In the genomic region with DNA sequence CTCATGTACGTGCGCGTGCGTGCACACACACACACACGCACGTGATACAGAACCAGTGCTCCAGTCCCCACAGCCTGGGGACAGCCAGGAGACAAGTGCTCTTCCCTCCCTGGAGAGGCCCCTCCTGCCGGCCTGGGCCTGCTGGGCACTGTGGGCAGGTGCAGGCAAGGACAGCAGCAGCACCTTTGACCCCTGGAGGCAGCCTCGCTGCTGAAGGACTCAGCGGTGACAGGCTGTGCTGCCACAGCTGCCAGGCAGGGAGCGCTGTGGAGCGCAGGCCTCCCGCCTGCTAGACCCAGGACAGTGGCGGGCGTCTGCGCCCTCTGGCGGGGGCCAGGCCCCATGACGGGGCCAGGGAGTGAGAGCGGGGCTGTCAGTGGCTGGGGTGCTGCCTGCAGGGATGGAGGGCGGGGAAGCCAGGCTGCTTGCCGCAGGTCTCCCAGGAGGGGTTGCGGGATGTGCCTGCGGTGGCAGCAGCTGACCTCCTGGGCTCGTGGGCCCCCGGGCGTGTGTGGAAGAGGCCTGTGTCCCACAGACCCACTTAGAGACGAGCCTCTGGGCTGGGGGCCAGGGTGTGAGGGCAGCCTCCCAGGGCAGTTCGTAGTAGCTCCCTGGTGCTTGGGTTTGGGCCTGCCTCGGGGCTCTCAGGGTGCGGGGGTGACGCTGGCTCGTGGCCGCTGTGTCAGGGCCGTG, we compare ENCODE assay signal across 8 cellular contexts.
DNase-seq lines count a peak whose midpoint lies in the region; ATAC-seq, FAIRE-seq and TF ChIP-seq lines count a peak whose summit lies in the region.

No MANE protein-coding gene starts in this region.

- no peaks in the 10 kb centered on the region for H3K4me1 ChIP-seq in GM12878 (ENCODE audit: control insufficient read depth, insufficient read depth, low read length)

- peak; percentile 76 for FAIRE-seq in GM12878 (lab: Jason Lieb, UNC)

- TF ChIP-seq CTCF in GM12874 (IDR thresholded peaks at IDR 0.05; ENCODE audit: insufficient read depth, low read depth, low read length): peak; percentile 100
- peak; percentile 100; a peak in 5 of 6 replicates for TF ChIP-seq CTCF in GM12878 (IDR thresholded peaks at IDR 0.05 in 2 of 3, conservative IDR thresholded peaks at IDR 0.05 in 1 of 3; ENCODE audit: control insufficient read depth in 2 of 3, extremely low read depth in 1 of 3, insufficient read depth in 1 of 3, low read depth in 3 of 3, low read length in 3 of 3)

- CTCF ChIA-PET in GM12878 (lab: Yijun Ruan, JAX): interaction anchor here (0.6 to 3.5 kb wide), 9 partner anchors 12 to 1473 kb away, joined by 3 to 22 read pairs (median 3); partner anchors contain the start of gene CEP131

- RAD21 ChIA-PET in GM12878 (lab: Charles Lee; ENCODE audit: unreplicated experiment): interaction anchor here (0.6 to 1.2 kb wide), 3 partner anchors 73 to 84 kb away, joined by 3 to 4 read pairs (median 3); no protein-coding TSS in a partner anchor

- TF ChIP-seq POLR2A in GM12878 (IDR thresholded peaks at IDR 0.05; ENCODE audit: low read depth, low read length): no peak

- H3K4me3 ChIP-seq in GM12878: no peak overlapping the region

- H3K9ac ChIP-seq in GM12878 (ENCODE audit: control insufficient read depth, insufficient read depth, low read length): no peak overlapping the region

- H2AFZ ChIP-seq in GM12878 (ENCODE audit: control insufficient read depth, low read depth, low read length): no peak overlapping the region

- ATAC-seq in HG02678 (IDR thresholded peaks at IDR 0.05; ENCODE audit: unreplicated experiment) (peak; percentile 76), GM12878 (peak; percentile 99), HG02938 (IDR thresholded peaks at IDR 0.05; ENCODE audit: unreplicated experiment) (no peak)

- no peaks in the 10 kb centered on the region for H3K36me3 ChIP-seq in GM12878 (ENCODE audit: control insufficient read depth in 2 of 2, insufficient read depth in 2 of 2, low read length in 1 of 2)

- H4K20me1 ChIP-seq in GM12878 (ENCODE audit: control insufficient read depth, insufficient read depth): no peaks in the 10 kb centered on the region

- intact Hi-C loops in GM12878 (cut with micrococcal nuclease; ENCODE audit: unreplicated experiment): loop anchor here (1.0 to 5.0 kb wide), 4 partner anchors 77 to 381 kb away; no protein-coding TSS in a partner anchor

- H3K79me2 ChIP-seq in GM12878 (ENCODE audit: control insufficient read depth, insufficient read depth, low read length): no peaks in the 10 kb centered on the region

- no peak overlapping the region for H3K4me2 ChIP-seq in GM12878 (ENCODE audit: control insufficient read depth, insufficient read depth)

- in situ Hi-C loops in GM12878 (cut with MboI): no loop called here

- TF ChIP-seq EP300 in GM12878 (IDR thresholded peaks at IDR 0.05; ENCODE audit: borderline replicate concordance in 1 of 2, control insufficient read depth in 1 of 2, low read depth in 2 of 2, low read length in 2 of 2): no peak

- no peaks in the 10 kb centered on the region for H3K9me3 ChIP-seq in GM12878 (replicated peaks; ENCODE audit: control insufficient read depth, insufficient read depth, low read length)

- no TSS peak for BruUV-seq in GM12878 (replicated peaks; lab: Mats Ljungman, UMichigan)

- WGBS in GM12878 (ENCODE audit: insufficient coverage, insufficient replicate concordance, low lambda C conversion rate, missing lambda C conversion rate): 27% methylated on average over 32 of the region's 33 CpGs

- DNase-seq in NCI-H2081 (lab: John Stamatoyannopoulos, UW): peak; percentile 79 to 83
- peak; percentile 87 for DNase-seq in UCSD-AML1 (lab: John Stamatoyannopoulos, UW; ENCODE audit: unreplicated experiment)
- peak; percentile 13 for DNase-seq in GM12878 (ENCODE audit: low read depth, low spot score)
- peak; percentile 57 for DNase-seq in iPS DF 19.7 (ENCODE audit: low read depth, low spot score)
- DNase-seq in stimulated activated CD4-positive, alpha-beta T cell treated with anti-CD3 and anti-CD28 coated beads, Interleukin-12 subunit alpha, Interleukin-12 subunit beta, amount 100 ng/mL, for 24 hours (ENCODE audit: low read depth in 2 of 2): peak; percentile 74 to 81

- TF ChIP-seq RAD21 in GM12878 (IDR thresholded peaks at IDR 0.05; ENCODE audit: insufficient read depth, low read depth, low read length): peak; percentile 83

- no peak overlapping the region for H3K27ac ChIP-seq in GM12878 (ENCODE audit: control insufficient read depth, insufficient read depth)

- SMC1A ChIA-PET in GM12878 (lab: Charles Lee; ENCODE audit: uncharacterized antibody, unreplicated experiment): interaction anchor here (1.2 kb wide), 1 partner anchor 79 kb away, joined by 3 read pairs; no protein-coding TSS in a partner anchor

- POLR2A ChIA-PET in GM12878 (lab: Charles Lee): no interaction called here

- no peaks in the 10 kb centered on the region; a peak in 2 of 4 replicates for H3K27me3 ChIP-seq in GM12878 (replicated peaks in 1 of 2; ENCODE audit: control insufficient read depth in 2 of 2, insufficient read depth in 2 of 2, low read length in 1 of 2)

TF ChIP-seq in GM12878, 131 proteins besides CTCF, POLR2A, EP300 and RAD21 (continues in another document):
- peak; percentile 63 for TF ChIP-seq DPF2 (IDR thresholded peaks at IDR 0.05)
- 0 out of 2 replicates have a peak, but pooled peaks have one; percentile 54 for TF ChIP-seq TCF3 (IDR thresholded peaks at IDR 0.05; ENCODE audit: borderline replicate concordance, insufficient read depth, low read depth, low read length)
- TF ChIP-seq KLF5 (IDR thresholded peaks at IDR 0.05; ENCODE audit: partially characterized antibody): peak; percentile 43
- TF ChIP-seq SREBF2 (IDR thresholded peaks at IDR 0.05; ENCODE audit: low read length): no peak
- TF ChIP-seq FOXM1 (IDR thresholded peaks at IDR 0.05; ENCODE audit: low read depth, low read length): no peak
- TF ChIP-seq TCF12 (IDR thresholded peaks at IDR 0.05; ENCODE audit: low read depth, low read length): peak; percentile 77; the same call in 1 of the 2 replicates
- TF ChIP-seq NR2C1 (IDR thresholded peaks at IDR 0.05): peak; percentile 74
- TF ChIP-seq NR2F1 (conservative IDR thresholded peaks at IDR 0.05): peak; percentile 98
- peak; percentile 93; the same call in 1 of the 2 replicates for TF ChIP-seq RB1 (IDR thresholded peaks at IDR 0.05; ENCODE audit: borderline replicate concordance)
- 0 out of 2 replicates have a peak, but pooled peaks have one; percentile 68 for TF ChIP-seq PAX5 (IDR thresholded peaks at IDR 0.05; ENCODE audit: borderline replicate concordance, low read depth, low read length)
- TF ChIP-seq, protein P1, sequence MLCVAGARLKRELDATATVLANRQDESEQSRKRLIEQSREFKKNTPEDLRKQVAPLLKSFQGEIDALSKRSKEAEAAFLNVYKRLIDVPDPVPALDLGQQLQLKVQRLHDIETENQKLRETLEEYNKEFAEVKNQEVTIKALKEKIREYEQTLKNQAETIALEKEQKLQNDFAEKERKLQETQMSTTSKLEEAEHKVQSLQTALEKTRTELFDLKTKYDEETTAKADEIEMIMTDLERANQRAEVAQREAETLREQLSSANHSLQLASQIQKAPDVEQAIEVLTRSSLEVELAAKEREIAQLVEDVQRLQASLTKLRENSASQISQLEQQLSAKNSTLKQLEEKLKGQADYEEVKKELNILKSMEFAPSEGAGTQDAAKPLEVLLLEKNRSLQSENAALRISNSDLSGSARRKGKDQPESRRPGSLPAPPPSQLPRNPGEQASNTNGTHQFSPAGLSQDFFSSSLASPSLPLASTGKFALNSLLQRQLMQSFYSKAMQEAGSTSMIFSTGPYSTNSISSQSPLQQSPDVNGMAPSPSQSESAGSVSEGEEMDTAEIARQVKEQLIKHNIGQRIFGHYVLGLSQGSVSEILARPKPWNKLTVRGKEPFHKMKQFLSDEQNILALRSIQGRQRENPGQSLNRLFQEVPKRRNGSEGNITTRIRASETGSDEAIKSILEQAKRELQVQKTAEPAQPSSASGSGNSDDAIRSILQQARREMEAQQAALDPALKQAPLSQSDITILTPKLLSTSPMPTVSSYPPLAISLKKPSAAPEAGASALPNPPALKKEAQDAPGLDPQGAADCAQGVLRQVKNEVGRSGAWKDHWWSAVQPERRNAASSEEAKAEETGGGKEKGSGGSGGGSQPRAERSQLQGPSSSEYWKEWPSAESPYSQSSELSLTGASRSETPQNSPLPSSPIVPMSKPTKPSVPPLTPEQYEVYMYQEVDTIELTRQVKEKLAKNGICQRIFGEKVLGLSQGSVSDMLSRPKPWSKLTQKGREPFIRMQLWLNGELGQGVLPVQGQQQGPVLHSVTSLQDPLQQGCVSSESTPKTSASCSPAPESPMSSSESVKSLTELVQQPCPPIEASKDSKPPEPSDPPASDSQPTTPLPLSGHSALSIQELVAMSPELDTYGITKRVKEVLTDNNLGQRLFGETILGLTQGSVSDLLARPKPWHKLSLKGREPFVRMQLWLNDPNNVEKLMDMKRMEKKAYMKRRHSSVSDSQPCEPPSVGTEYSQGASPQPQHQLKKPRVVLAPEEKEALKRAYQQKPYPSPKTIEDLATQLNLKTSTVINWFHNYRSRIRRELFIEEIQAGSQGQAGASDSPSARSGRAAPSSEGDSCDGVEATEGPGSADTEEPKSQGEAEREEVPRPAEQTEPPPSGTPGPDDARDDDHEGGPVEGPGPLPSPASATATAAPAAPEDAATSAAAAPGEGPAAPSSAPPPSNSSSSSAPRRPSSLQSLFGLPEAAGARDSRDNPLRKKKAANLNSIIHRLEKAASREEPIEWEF (IDR thresholded peaks at IDR 0.05; ENCODE audit: insufficient replicate concordance, low read depth, low read length): no peak

Comparison
In these comparisons a context has a peak if more than half of its experiments do, and no peak if none do; other contexts are left out.
1. DNase-seq: peak in every context shown above with its lines; median percentile 87 in UCSD-AML1; 81 in NCI-H2081; 78 in stimulated activated CD4-positive, alpha-beta T cell treated with anti-CD3 and anti-CD28 coated beads, Interleukin-12 subunit alpha, Interleukin-12 subunit beta, amount 100 ng/mL, for 24 hours; 57 in iPS DF 19.7; 13 in GM12878.